In the genomic region with DNA sequence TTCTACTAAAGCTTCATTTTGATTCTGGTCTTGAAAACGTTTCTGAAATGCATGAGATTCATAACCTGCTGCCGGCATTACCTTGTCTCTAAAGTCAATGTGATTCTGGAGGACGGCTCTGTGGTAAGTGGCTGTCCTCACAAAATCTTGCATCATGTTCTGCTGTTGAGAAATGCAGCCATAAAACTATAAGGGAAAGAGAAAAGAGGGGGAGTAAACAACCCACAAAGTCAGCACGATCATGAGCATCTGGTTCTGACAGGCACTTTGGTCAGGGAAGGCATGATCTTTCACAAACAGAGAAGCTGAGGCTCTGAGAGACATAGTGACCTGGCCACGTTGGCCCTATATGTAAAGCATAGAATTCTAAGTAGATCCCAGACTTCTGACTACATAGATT, we compare ENCODE assay signal across 16 cellular contexts.
DNase-seq lines count a peak whose midpoint lies in the region; ATAC-seq lines count a peak whose summit lies in the region.
"Had no signal": no experiment of that assay in that cellular context is flagged by ENCODE, and none has a peak within 500 bp of the region (broad histone marks: within the 10 kb centered on the region; RNA-seq: fewer than 3 reads in every experiment).

No MANE protein-coding gene starts in this region.

- in situ Hi-C loops in KBM-7 (cut with MboI; ENCODE audit: low pct_unique_long_range_greater_than_20kb, low sequenced_read_pairs): no loop called here

- DNase-seq in KBM-7 (peak; percentile 39), NOMO-1 treated with DMSO at 0.1 percent for 48 hours (lab: John Stamatoyannopoulos, UW; ENCODE audit: unreplicated experiment) (peak; percentile 71), SKM-1 (lab: John Stamatoyannopoulos, UW; ENCODE audit: unreplicated experiment) (peak; percentile 82), NCI-H1417 (lab: John Stamatoyannopoulos, UW) (no peak)
- no peak for DNase-seq in activated effector memory CD4-positive, alpha-beta T cell treated with anti-CD3 and anti-CD28 coated beads, Interleukin-2, amount 50 U/mL, for 16 hours
- DNase-seq: CD4-positive, alpha-beta memory T cell; MG63; NCI-H1105 treated with DMSO at 0.1 percent for 48 hours; NCI-H1694; NCI-H446; NCI-H526; SJCRH30; T-helper 2 cell had no signal

- no peak for ATAC-seq in GM19035 (IDR thresholded peaks at IDR 0.05; ENCODE audit: unreplicated experiment)
- no peak for ATAC-seq in GM18873 (IDR thresholded peaks at IDR 0.05; ENCODE audit: low FRiP score, unreplicated experiment)
- ATAC-seq: Panc1 had no signal

Comparison
In these comparisons a context has a peak if more than half of its experiments do, and no peak if none do; other contexts are left out.
1. DNase-seq: peak in KBM-7 (single experiment), NOMO-1 treated with DMSO at 0.1 percent for 48 hours (single experiment) and SKM-1 (single experiment); none in activated effector memory CD4-positive, alpha-beta T cell treated with anti-CD3 and anti-CD28 coated beads, Interleukin-2, amount 50 U/mL, for 16 hours (single experiment) and NCI-H1417 (0 of 3).